In genomic region chr1:109264379-109264755, GRCh38 we compare ENCODE assay signal across 21 cellular contexts. TPM values are rescaled to one million over a fixed set of nuclear protein-coding genes. Genes with fewer than 3 reads are reported as not detected.
A peak's percentile ranks its signal among the peaks of the same experiment; 100 is the strongest.
DNase-seq lines count a peak whose midpoint lies in the region; ATAC-seq, FAIRE-seq and TF ChIP-seq lines count a peak whose summit lies in the region.
"Had no signal": no experiment of that assay in that cellular context is flagged by ENCODE, and none has a peak within 500 bp of the region (broad histone marks: within the 10 kb centered on the region; RNA-seq: fewer than 3 reads in every experiment).

No MANE protein-coding gene starts in this region.

- no peaks in the 10 kb centered on the region for H3K27me3 ChIP-seq in neuronal stem cell (ENCODE audit: control insufficient read depth in 3 of 3, insufficient read depth in 3 of 3, low read depth in 1 of 3, low read length in 3 of 3)
- H3K27me3 ChIP-seq in sigmoid colon, result no peaks in the 10 kb centered on the region

- TF ChIP-seq CTCF in RWPE1 (conservative IDR thresholded peaks at IDR 0.05; ENCODE audit: low read depth), result no peak
- no peak for TF ChIP-seq CTCF in sigmoid colon (IDR thresholded peaks at IDR 0.05)

- no peak for DNase-seq in RWPE1 (ENCODE audit: low spot score)
- no peak for DNase-seq in caudate nucleus (lab: John Stamatoyannopoulos, UW)
- no peak for DNase-seq in neuronal stem cell (ENCODE audit: low spot score)
- DNase-seq in urothelium cell line (ENCODE audit: low spot score), result no peak
- no peak for DNase-seq in sigmoid colon
- DNase-seq: CD4-positive, alpha-beta memory T cell; NCI-H1092; NCI-H2081; NCI-H2227 treated with DMSO at 0.1 percent for 48 hours; NCI-H69; RPMI8226; SIG-M5 had no signal

- H3K9me3 ChIP-seq in neuronal stem cell (replicated peaks in 1 of 2; ENCODE audit: control insufficient read depth in 2 of 2, insufficient read depth in 1 of 2, low read depth in 1 of 2, low read length in 2 of 2) (peaks cover 0 to 2% of the 10 kb centered on the region in 2 donors), sigmoid colon (no peaks in the 10 kb centered on the region)
- H3K9me3 ChIP-seq: A549, HAP-1 had no signal

- H3K79me1 ChIP-seq in neuronal stem cell (ENCODE audit: low read depth, low read length), result peaks cover 16% of the 10 kb centered on the region

- H2BK5ac ChIP-seq in neuronal stem cell (ENCODE audit: low read length), result no peak overlapping the region

- no peak overlapping the region for H2BK12ac ChIP-seq in neuronal stem cell (ENCODE audit: low read length)

- H3K9ac ChIP-seq in neuronal stem cell (ENCODE audit: low read depth, low read length, poor library complexity), result no peak overlapping the region

- H4K8ac ChIP-seq in neuronal stem cell (ENCODE audit: low read depth, low read length), result no peak overlapping the region

- no peak overlapping the region for H3K18ac ChIP-seq in neuronal stem cell (ENCODE audit: low read length)

- peak overlapping the region; percentile 92 for H3K27ac ChIP-seq in RWPE1
- peak overlapping the region; percentile 92 for H3K27ac ChIP-seq in caudate nucleus (ENCODE audit: low read depth, low read length)
- no peak overlapping the region for H3K27ac ChIP-seq in neuronal stem cell (replicated peaks; ENCODE audit: low read length)
- no peak overlapping the region for H3K27ac ChIP-seq in sigmoid colon
- H3K27ac ChIP-seq: HL-60, SK-N-MC had no signal

- CTCF ChIA-PET in RWPE1 (lab: Yijun Ruan, JAX), result interaction anchor here (0.6 to 1.5 kb wide), 13 partner anchors 9 to 268 kb away, joined by 3 to 13 read pairs (median 3); partner anchors contain the start of genes CELSR2 and SORT1

- TF ChIP-seq POLR2A in sigmoid colon (IDR thresholded peaks at IDR 0.05), result no peak

- peak overlapping the region; percentile 27 for H3K23ac ChIP-seq in neuronal stem cell (ENCODE audit: low read depth, low read length, poor library complexity)

- H2BK15ac ChIP-seq in neuronal stem cell (ENCODE audit: low read length), result no peak overlapping the region

- ATAC-seq in HG03378 (IDR thresholded peaks at IDR 0.05; ENCODE audit: unreplicated experiment), result no peak
- ATAC-seq in HG03521 (IDR thresholded peaks at IDR 0.05; ENCODE audit: unreplicated experiment), result no peak

- POLR2A ChIA-PET in RWPE1 (lab: Yijun Ruan, JAX; ENCODE audit: low non-redundant PET), result no interaction called here

- H3K4me1 ChIP-seq in neuronal stem cell (ENCODE audit: control insufficient read depth in 2 of 2, insufficient read depth in 1 of 2, low read depth in 1 of 2, low read length in 2 of 2), result peaks cover 13 to 17% of the 10 kb centered on the region in 2 donors
- H3K4me1 ChIP-seq in sigmoid colon, result peaks cover 0 to 9% (median 2%) of the 10 kb centered on the region in 4 donors
- H3K4me1 ChIP-seq: A549, HAP-1 had no signal

- no peak overlapping the region for H3K14ac ChIP-seq in neuronal stem cell (ENCODE audit: low read length)

- H2AK5ac ChIP-seq in neuronal stem cell (ENCODE audit: low read depth, low read length), result peak overlapping the region; percentile 3

- intact Hi-C loops in sigmoid colon (cut with DNase I), result no loop called here

- no peak overlapping the region for H4K91ac ChIP-seq in neuronal stem cell (ENCODE audit: low read depth, low read length, poor library complexity)

- H2BK120ac ChIP-seq in neuronal stem cell (ENCODE audit: low read depth, low read length), result no peak overlapping the region

- H3K4me3 ChIP-seq in neuronal stem cell (ENCODE audit: low read length in 2 of 2) (no peak overlapping the region), sigmoid colon (no peak overlapping the region)
- H3K4me3 ChIP-seq: A549, GM12878, GM23338, HAP-1, SK-N-MC had no signal

- FAIRE-seq in urothelium cell line (lab: Jason Lieb, UNC), result peak; percentile 90
- FAIRE-seq: A549, G401.6, GM12878 had no signal

- peaks cover 77 to 90% of the 10 kb centered on the region in 2 donors for H3K36me3 ChIP-seq in neuronal stem cell (replicated peaks in 1 of 2; ENCODE audit: control insufficient read depth in 2 of 2, insufficient read depth in 2 of 2, low read length in 2 of 2)
- H3K36me3 ChIP-seq in sigmoid colon, result peaks cover 0 to 32% (median under 1%) of the 10 kb centered on the region in 4 donors

- H3K4ac ChIP-seq in neuronal stem cell (ENCODE audit: low read length), result no peak overlapping the region

- no peak overlapping the region for H2AFZ ChIP-seq in neuronal stem cell (ENCODE audit: low read length)
- H2AFZ ChIP-seq: GM23338 had no signal

- TF ChIP-seq EP300 in sigmoid colon (IDR thresholded peaks at IDR 0.05), result no peak

- H3K4me2 ChIP-seq in neuronal stem cell (ENCODE audit: insufficient read depth, low read length, poor library complexity, severe bottlenecking), result no peak overlapping the region
- H3K4me2 ChIP-seq: A549, GM23338 had no signal

- WGBS in neuronal stem cell (ENCODE audit: extremely low coverage in 2 of 2, insufficient read length in 2 of 2, insufficient replicate concordance in 1 of 2), 2 donors, result no CpG with 5 or more reads among the region's 9 CpGs
- 74 to 87% methylated on average over 9 of the region's 9 CpGs for WGBS in sigmoid colon, 2 donors

RNA-seq across cellular contexts. Expression of gene CELSR2, which starts 15.0 kb away (rescaled TPM):
- polyA plus RNA-seq in neuronal stem cell (2013, experiment 1 of 2), result 40.0 TPM
- polyA plus RNA-seq in neuronal stem cell (2013, experiment 2 of 2), result 41.0 TPM
- total RNA-seq in sigmoid colon, result 10 to 100 TPM in 1 of 4 donors, 1 to 10 TPM in 3; 3.6 to 10.8 (median 5.3) TPM
- 1 to 10 TPM in 1 of 3 donors, under 1 TPM in 2; under 0.01 to 3.3 (median under 0.01) TPM for polyA plus RNA-seq in sigmoid colon

RNA-seq across cellular contexts. Expression of gene PSRC1, which starts 18.6 kb away (rescaled TPM):
- polyA plus RNA-seq in neuronal stem cell (2013, experiment 1 of 2), result 118 TPM
- polyA plus RNA-seq in neuronal stem cell (2013, experiment 2 of 2), result 115 TPM
- 10 to 100 TPM in 1 of 4 donors, 1 to 10 TPM in 3; 2.3 to 13.6 (median 7.4) TPM for total RNA-seq in sigmoid colon
- 10 to 100 TPM in 1 of 3 donors, 1 to 10 TPM in 2; 3.0 to 12.2 (median 3.6) TPM for polyA plus RNA-seq in sigmoid colon

RNA-seq across cellular contexts. Expression of gene MYBPHL, which starts 42.4 kb away (rescaled TPM):
- 0.13 TPM for polyA plus RNA-seq in neuronal stem cell (2013, experiment 1 of 2)
- polyA plus RNA-seq in neuronal stem cell (2013, experiment 2 of 2), result 0.29 TPM
- not detected for total RNA-seq in sigmoid colon
- not detected for polyA plus RNA-seq in sigmoid colon
- total RNA-seq: CD4-positive, alpha-beta memory T cell; GM12878; GM23338 had no signal
- polyA plus RNA-seq: A549; CD4-positive, alpha-beta memory T cell; GM23338 had no signal

RNA-seq across cellular contexts. Expression of gene SARS1, which starts 50.6 kb away (rescaled TPM):
- 110 TPM for polyA plus RNA-seq in neuronal stem cell (2013, experiment 1 of 2)
- 109 TPM for polyA plus RNA-seq in neuronal stem cell (2013, experiment 2 of 2)
- total RNA-seq in sigmoid colon, result 100 to 1,000 TPM; 106 to 160 (median 148) TPM
- polyA plus RNA-seq in sigmoid colon, result 100 to 1,000 TPM; 100 to 135 (median 108) TPM

Comparison
In these comparisons a context has a peak if more than half of its experiments do, and no peak if none do; other contexts are left out.
1. H3K27ac ChIP-seq: peak in RWPE1 (single experiment) and caudate nucleus (single experiment); none in neuronal stem cell (single experiment) and sigmoid colon (0 of 4).